Comparison of ENCODE assay signal across 9 cellular contexts in the genomic region with DNA sequence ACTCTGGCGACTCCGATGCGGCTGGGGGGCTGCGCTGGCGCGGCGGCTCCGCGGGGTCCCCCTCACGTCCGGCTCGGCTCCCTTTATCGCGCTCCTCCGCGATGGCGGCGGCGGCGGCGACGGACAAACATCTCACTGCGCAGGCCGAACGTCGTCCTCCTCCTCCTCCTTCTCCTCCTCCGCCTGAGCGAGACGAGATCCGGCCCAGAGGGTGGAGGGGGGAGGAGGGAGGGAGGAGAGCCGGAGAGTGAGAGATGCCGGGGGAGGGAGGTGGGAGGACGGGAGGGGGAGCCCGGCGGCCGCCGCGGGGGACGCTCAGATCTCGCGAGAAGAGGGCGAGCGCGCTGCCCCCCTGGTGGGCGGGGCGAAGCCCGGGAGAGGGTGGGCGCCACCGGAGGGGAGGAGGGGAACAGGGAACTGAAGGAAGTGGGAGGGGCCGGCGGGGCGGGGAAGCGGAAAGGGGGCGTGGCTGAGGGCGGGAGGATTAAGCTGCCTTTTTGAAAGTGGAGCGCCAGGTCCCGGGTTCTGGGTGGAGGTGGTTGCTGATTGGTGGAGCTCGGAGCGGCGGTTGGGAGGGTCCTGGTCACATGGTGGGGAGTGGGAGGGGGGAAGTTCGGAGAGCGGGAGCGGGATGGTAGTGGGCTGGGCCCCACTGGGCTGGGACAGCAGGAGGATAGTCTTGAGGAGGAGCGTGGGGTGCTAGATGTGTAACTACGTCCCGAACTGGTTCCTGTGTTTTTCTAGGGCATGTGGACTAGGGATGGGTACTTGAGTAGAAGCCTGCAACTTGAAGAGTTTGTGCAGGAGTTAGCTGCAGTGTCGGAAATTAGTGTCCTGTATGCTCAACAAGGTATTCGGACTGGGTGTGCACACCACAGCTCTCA. TPM values are rescaled to one million over a fixed set of nuclear protein-coding genes. Genes with fewer than 3 reads are reported as not detected.
A peak's percentile ranks its signal among the peaks of the same experiment; 100 is the strongest.
DNase-seq lines count a peak whose midpoint lies in the region; ATAC-seq, FAIRE-seq and TF ChIP-seq lines count a peak whose summit lies in the region.
"Had no signal": no experiment of that assay in that cellular context is flagged by ENCODE, and none has a peak within 500 bp of the region (broad histone marks: within the 10 kb centered on the region; RNA-seq: fewer than 3 reads in every experiment).

Gene CUL3 (minus strand): TSS at position 159 of the 884 bp plus-strand sequence. CDS start 354 bp downstream, outside the sequence.

- peak within 1 kb of the TSS; percentile 100 for H3K4me2 ChIP-seq in keratinocyte (ENCODE audit: control insufficient read depth, extremely low read depth, insufficient read depth, low read depth, low read length)

- H3K36me3 ChIP-seq in keratinocyte (ENCODE audit: control insufficient read depth in 2 of 2, extremely low read depth in 1 of 2, insufficient read depth in 2 of 2, low read length in 2 of 2), result no peaks in the 10 kb centered on the region

- H3K9me3 ChIP-seq in keratinocyte (ENCODE audit: control insufficient read depth, low read depth, low read length), result no peaks in the 10 kb centered on the region

- peak; percentile 86 for FAIRE-seq in keratinocyte (lab: Jason Lieb, UNC)
- FAIRE-seq: endometrium had no signal

- dilution Hi-C loops in keratinocyte (cut with MboI; ENCODE audit: extremely low pct_ligation_motif_present, low sequenced_read_pairs), result no loop called here

- ATAC-seq in GM19035 (IDR thresholded peaks at IDR 0.05; ENCODE audit: unreplicated experiment) (peak; percentile 68), HG03354 (IDR thresholded peaks at IDR 0.05; ENCODE audit: poor library complexity, severe bottlenecking, unreplicated experiment) (peak; percentile 75)
- ATAC-seq in activated CD4-positive, CD25-positive, alpha-beta regulatory T cell treated with anti-CD3 and anti-CD28 coated beads, Interleukin-2, amount 50 U/mL, for 24 hours, result peak; percentile 85 to 87

- peaks cover 15% of the 10 kb centered on the region for H4K20me1 ChIP-seq in keratinocyte (ENCODE audit: control insufficient read depth, extremely low read depth, insufficient read depth, low read length)

- peaks cover 14% of the 10 kb centered on the region for H3K4me1 ChIP-seq in keratinocyte (ENCODE audit: control insufficient read depth, extremely low read depth, insufficient read depth, low read length)

- H3K9ac ChIP-seq in keratinocyte (ENCODE audit: control insufficient read depth, extremely low read depth, insufficient read depth, low read length), result peak within 1 kb of the TSS; percentile 91

- DNase-seq in AG09319 (ENCODE audit: extremely low read depth, low read depth), result peak; percentile 97
- DNase-seq in NCI-H446 treated with DMSO at 0.1 percent for 48 hours (lab: John Stamatoyannopoulos, UW), result peak; percentile 95
- peak; percentile 98 for DNase-seq in cerebellar cortex (ENCODE audit: low spot score)
- DNase-seq in keratinocyte (ENCODE audit: low read depth, low spot score), result peak; percentile 86
- DNase-seq in stimulated activated CD4-positive, alpha-beta T cell treated with anti-CD3 and anti-CD28 coated beads, Interleukin-15, amount 100 ng/mL, for 1 hour (ENCODE audit: low read depth in 1 of 2, low spot score in 1 of 2), result peak; percentile 99 to 100

- peak within 1 kb of the TSS; percentile 76 for H2AFZ ChIP-seq in keratinocyte (ENCODE audit: control insufficient read depth, low read length)

- TF ChIP-seq CTCF in AG09319 (IDR thresholded peaks at IDR 0.05; ENCODE audit: low read depth, low read length) (no peak), keratinocyte (optimal IDR thresholded peaks at IDR 0.05 in 1 of 3, IDR thresholded peaks at IDR 0.05 in 1 of 3, conservative IDR thresholded peaks at IDR 0.05 in 1 of 3; ENCODE audit: extremely low read depth in 1 of 3, insufficient read depth in 2 of 3, low read length in 3 of 3) (no peak)

- peaks cover 43% of the 10 kb centered on the region for H3K79me2 ChIP-seq in keratinocyte (ENCODE audit: control insufficient read depth, insufficient read depth, low read length)

- peak within 1 kb of the TSS; percentile 75 for H3K27ac ChIP-seq in keratinocyte (ENCODE audit: control insufficient read depth, insufficient read depth, low read length)

- H3K4me3 ChIP-seq in keratinocyte (ENCODE audit: control insufficient read depth in 2 of 3, extremely low read depth in 1 of 3, insufficient read depth in 2 of 3, low read depth in 1 of 3, low read length in 3 of 3), result peak within 1 kb of the TSS; percentile 61 to 97 (median 80)

- no peaks in the 10 kb centered on the region for H3K9me1 ChIP-seq in keratinocyte (ENCODE audit: control insufficient read depth, extremely low read depth, insufficient read depth, low read length)

- H3K27me3 ChIP-seq in keratinocyte (ENCODE audit: control insufficient read depth, extremely low read depth, insufficient read depth, low read length), result no peaks in the 10 kb centered on the region

RNA-seq across cellular contexts. Expression of gene CUL3, which starts in this region (rescaled TPM):
- 37.8 to 71.7 TPM (median 48.1 TPM) in 3 replicates for polyA plus RNA-seq in keratinocyte
- 153 TPM for polyA plus RNA-seq in keratinocyte (2011; ENCODE audit: low read depth)
- 43.1 and 69.8 TPM in 2 replicates for polyA plus RNA-seq in keratinocyte (2011; cell fraction: cytosol; rRNA removed)
- polyA plus RNA-seq in keratinocyte (2011; cell fraction: nucleus; rRNA removed), result 42.1 and 59.2 TPM in 2 replicates
- 67.6 and 79.3 TPM in 2 replicates for polyA plus RNA-seq in keratinocyte (2012; ENCODE audit: low replicate concordance)
- polyA minus RNA-seq in keratinocyte, result 23.3 to 77.5 TPM (median 34.0 TPM) in 3 replicates
- polyA minus RNA-seq in keratinocyte (2011; cell fraction: cytosol; rRNA and poly(A)+ RNA removed), result 28.2 TPM
- polyA minus RNA-seq in keratinocyte (2011; cell fraction: nucleus; rRNA and poly(A)+ RNA removed), result 38.3 and 67.2 TPM in 2 replicates

Comparison
In these comparisons a context has a peak if more than half of its experiments do, and no peak if none do; other contexts are left out.
1. Peak in every context shown above with its lines: DNase-seq, ATAC-seq, H3K4me3 ChIP-seq and H3K27ac ChIP-seq.